ENCODE assay signal across 20 cellular contexts in genomic region chr15:93664180-93664951, GRCh38.
"Had no signal": no experiment of that assay in that cellular context is flagged by ENCODE, and none has a peak within 500 bp of the region (broad histone marks: within the 10 kb centered on the region; RNA-seq: fewer than 3 reads in every experiment).

No MANE protein-coding gene starts in this region.

- DNase-seq: activated CD8-positive, alpha-beta memory T cell treated with anti-CD3 and anti-CD28 coated beads for 24 hours; activated CD8-positive, alpha-beta memory T cell treated with anti-CD3 and anti-CD28 coated beads, Interleukin-2, amount 50 U/mL, for 48 hours; activated effector memory CD4-positive, alpha-beta T cell treated with anti-CD3 and anti-CD28 coated beads, Interleukin-2, amount 50 U/mL, for 16 hours; activated naive CD4-positive, alpha-beta T cell treated with anti-CD3 and anti-CD28 coated beads, Interleukin-2, amount 50 U/mL, for 16 hours; activated T-cell treated with anti-CD3 and anti-CD28 coated beads, Interleukin-2, amount 50 U/mL, for 48 hours; aorta; cerebellar nuclear complex; effector CD4-positive, alpha-beta T cell; islet precursor cell; left colon; midbrain; nephron progenitor cell; retina; stimulated activated naive CD8-positive, alpha-beta T cell treated with anti-CD3 and anti-CD28 coated beads, Interleukin-15, Interleukin-2, amounts not matched to agents 100 U/mL and 50 U/mL, for 24 hours; substantia nigra; T1000; tibial artery; uterus had no signal

- H3K4me3 Mint-ChIP-seq: nephron progenitor cell had no signal

- ATAC-seq: gastroesophageal sphincter; left colon; stimulated activated naive CD8-positive, alpha-beta T cell treated with anti-CD3 and anti-CD28 coated beads, Interleukin-15, Interleukin-2, amounts not matched to agents 100 U/mL and 50 U/mL, for 24 hours had no signal

- H3K4me1 ChIP-seq: gastroesophageal sphincter, tibial artery, uterus had no signal

- H3K36me3 ChIP-seq: gastroesophageal sphincter, tibial artery, uterus had no signal

- H3K4me3 ChIP-seq: gastroesophageal sphincter, lung, tibial artery, uterus had no signal

- H3K27me3 ChIP-seq: gastroesophageal sphincter, tibial artery, uterus had no signal

- H3K9me3 ChIP-seq: gastroesophageal sphincter, tibial artery, uterus had no signal

- H3K27ac ChIP-seq: gastroesophageal sphincter, tibial artery, uterus had no signal

- H3K9me3 Mint-ChIP-seq: nephron progenitor cell had no signal
